ENCODE assay signal across 8 cellular contexts in the genomic region with DNA sequence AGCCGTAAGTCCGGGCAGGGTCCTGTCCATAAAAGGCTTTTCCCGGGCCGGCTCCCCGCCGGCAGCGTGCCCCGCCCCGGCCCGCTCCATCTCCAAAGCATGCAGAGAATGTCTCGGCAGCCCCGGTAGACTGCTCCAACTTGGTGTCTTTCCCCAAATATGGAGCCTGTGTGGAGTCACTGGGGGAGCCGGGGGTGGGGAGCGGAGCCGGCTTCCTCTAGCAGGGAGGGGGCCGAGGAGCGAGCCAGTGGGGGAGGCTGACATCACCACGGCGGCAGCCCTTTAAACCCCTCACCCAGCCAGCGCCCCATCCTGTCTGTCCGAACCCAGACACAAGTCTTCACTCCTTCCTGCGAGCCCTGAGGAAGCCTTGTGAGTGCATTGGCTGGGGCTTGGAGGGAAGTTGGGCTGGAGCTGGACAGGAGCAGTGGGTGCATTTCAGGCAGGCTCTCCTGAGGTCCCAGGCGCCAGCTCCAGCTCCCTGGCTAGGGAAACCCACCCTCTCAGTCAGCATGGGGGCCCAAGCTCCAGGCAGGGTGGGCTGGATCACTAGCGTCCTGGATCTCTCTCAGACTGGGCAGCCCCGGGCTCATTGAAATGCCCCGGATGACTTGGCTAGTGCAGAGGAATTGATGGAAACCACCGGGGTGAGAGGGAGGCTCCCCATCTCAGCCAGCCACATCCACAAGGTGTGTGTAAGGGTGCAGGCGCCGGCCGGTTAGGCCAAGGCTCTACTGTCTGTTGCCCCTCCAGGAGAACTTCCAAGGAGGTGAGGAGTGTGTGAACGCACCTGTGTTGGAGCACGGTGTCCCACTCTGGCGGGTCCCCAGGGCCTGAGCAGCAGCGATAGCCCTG. TPM values are rescaled to one million over a fixed set of nuclear protein-coding genes. Genes with fewer than 3 reads are reported as not detected.
DNase-seq lines count a peak whose midpoint lies in the region; ATAC-seq, FAIRE-seq and TF ChIP-seq lines count a peak whose summit lies in the region.

A gene (plus strand): TSS at position 310 of the 855 bp plus-strand sequence. CDS start 3,644 bp downstream, outside the sequence.

- H3K4me1 ChIP-seq in right lobe of liver (no peaks in the 10 kb centered on the region), testis (peaks cover 9% of the 10 kb centered on the region)

- H3K9me3 ChIP-seq in right lobe of liver (no peaks in the 10 kb centered on the region), testis (no peaks in the 10 kb centered on the region)

- H3K36me3 ChIP-seq in right lobe of liver (peaks cover 0 to 18% (median 1%) of the 10 kb centered on the region in 4 donors), testis (ENCODE audit: low read depth, missing control alignments) (no peaks in the 10 kb centered on the region)

- H3K27ac Mint-ChIP-seq in activated CD8-positive, alpha-beta T cell treated with anti-CD3 and anti-CD28 coated beads, Interleukin-2, amount 10 ng/mL, durations not matched to agents 7 days and 5 days = no peak within 1 kb of the TSS
- H3K27ac Mint-ChIP-seq in activated CD8-positive, alpha-beta T cell treated with anti-CD3 and anti-CD28 coated beads for 36 hours = no peak within 1 kb of the TSS

- peak within 1 kb of the TSS; percentile 56 to 69 (median 59) for H3K27ac ChIP-seq in right lobe of liver
- peak within 1 kb of the TSS; percentile 53 to 91 for H3K27ac ChIP-seq in testis

- DNase-seq in HTR-8/SVneo (ENCODE audit: insufficient read length, low spot score) (peak; percentile 67), dermis blood vessel endothelial cell (peak; percentile 66), right lobe of liver (peak; percentile 42 to 64 (median 53)), testis (peak; percentile 73), NCI-H2196 (lab: John Stamatoyannopoulos, UW; ENCODE audit: unreplicated experiment) (no peak)
- no peak for DNase-seq in activated CD8-positive, alpha-beta T cell treated with anti-CD3 and anti-CD28 coated beads, Interleukin-2, amount 10 ng/mL, durations not matched to agents 7 days and 5 days
- no peak for DNase-seq in activated CD8-positive, alpha-beta T cell treated with anti-CD3 and anti-CD28 coated beads for 36 hours

- no peak within 1 kb of the TSS for H3K4me3 Mint-ChIP-seq in activated CD8-positive, alpha-beta T cell treated with anti-CD3 and anti-CD28 coated beads, Interleukin-2, amount 10 ng/mL, durations not matched to agents 7 days and 5 days
- H3K4me3 Mint-ChIP-seq in activated CD8-positive, alpha-beta T cell treated with anti-CD3 and anti-CD28 coated beads for 36 hours = no peak within 1 kb of the TSS

- TF ChIP-seq CTCF in right lobe of liver (IDR thresholded peaks at IDR 0.05) (no peak), testis (IDR thresholded peaks at IDR 0.05) (no peak)
- TF ChIP-seq CTCF in activated CD8-positive, alpha-beta T cell treated with anti-CD3 and anti-CD28 coated beads for 36 hours (IDR thresholded peaks at IDR 0.05) = no peak

- ATAC-seq in right lobe of liver = peak; percentile 43 to 51 (median 45)
- ATAC-seq in activated CD8-positive, alpha-beta T cell treated with anti-CD3 and anti-CD28 coated beads, Interleukin-2, amount 10 ng/mL, durations not matched to agents 7 days and 5 days = no peak
- ATAC-seq in HG02981 (IDR thresholded peaks at IDR 0.05; ENCODE audit: unreplicated experiment) = no peak
- ATAC-seq in activated CD8-positive, alpha-beta T cell treated with anti-CD3 and anti-CD28 coated beads for 36 hours = no peak

- H3K27me3 ChIP-seq in right lobe of liver (no peaks in the 10 kb centered on the region), testis (no peaks in the 10 kb centered on the region)

- peaks cover 3% of the 10 kb centered on the region for H3K36me3 Mint-ChIP-seq in activated CD8-positive, alpha-beta T cell treated with anti-CD3 and anti-CD28 coated beads, Interleukin-2, amount 10 ng/mL, durations not matched to agents 7 days and 5 days (ENCODE audit: low read depth)
- H3K36me3 Mint-ChIP-seq in activated CD8-positive, alpha-beta T cell treated with anti-CD3 and anti-CD28 coated beads for 36 hours (ENCODE audit: low read depth) = peaks cover 7% of the 10 kb centered on the region

- POLR2A ChIA-PET in activated CD8-positive, alpha-beta T cell treated with anti-CD3 and anti-CD28 coated beads, Interleukin-2, amount 10 ng/mL, durations not matched to agents 7 days and 5 days (lab: Charles Lee) = no interaction called here
- POLR2A ChIA-PET in activated CD8-positive, alpha-beta T cell treated with anti-CD3 and anti-CD28 coated beads for 36 hours (lab: Charles Lee) = interaction anchor here (1.2 kb wide), 1 partner anchor 31 kb away, joined by 3 read pairs; no protein-coding TSS in a partner anchor

- peak; percentile 79 for FAIRE-seq in HTR-8/SVneo (lab: Jason Lieb, UNC)

- no CpG with 5 or more reads among the region's 34 CpGs for WGBS in right lobe of liver (ENCODE audit: insufficient coverage, low coverage, low lambda C conversion rate, missing lambda C conversion rate)
- WGBS in testis, 2 donors = 46 to 62% methylated on average over 13 to 34 of the region's 34 CpGs

- H3K4me3 ChIP-seq in right lobe of liver (peak within 1 kb of the TSS; percentile 22 to 40 (median 31)), testis (peak within 1 kb of the TSS; percentile 47 to 56)

- intact Hi-C loops in right lobe of liver (cut with DNase I) = no loop called here
- intact Hi-C loops in testis (cut with DNase I; ENCODE audit: low total_unique reads) = no loop called here
- intact Hi-C loops in activated CD8-positive, alpha-beta T cell treated with anti-CD3 and anti-CD28 coated beads for 36 hours (cut with micrococcal nuclease) = no loop called here

- CTCF ChIA-PET in activated CD8-positive, alpha-beta T cell treated with anti-CD3 and anti-CD28 coated beads, Interleukin-2, amount 10 ng/mL, durations not matched to agents 7 days and 5 days (lab: Charles Lee) = no interaction called here
- CTCF ChIA-PET in activated CD8-positive, alpha-beta T cell treated with anti-CD3 and anti-CD28 coated beads for 36 hours (lab: Charles Lee) = no interaction called here

- H3K9me3 Mint-ChIP-seq in activated CD8-positive, alpha-beta T cell treated with anti-CD3 and anti-CD28 coated beads, Interleukin-2, amount 10 ng/mL, durations not matched to agents 7 days and 5 days (ENCODE audit: insufficient read depth) = no peaks in the 10 kb centered on the region
- no peaks in the 10 kb centered on the region for H3K9me3 Mint-ChIP-seq in activated CD8-positive, alpha-beta T cell treated with anti-CD3 and anti-CD28 coated beads for 36 hours

- no peaks in the 10 kb centered on the region for H3K4me1 Mint-ChIP-seq in activated CD8-positive, alpha-beta T cell treated with anti-CD3 and anti-CD28 coated beads, Interleukin-2, amount 10 ng/mL, durations not matched to agents 7 days and 5 days (ENCODE audit: low read depth)
- H3K4me1 Mint-ChIP-seq in activated CD8-positive, alpha-beta T cell treated with anti-CD3 and anti-CD28 coated beads for 36 hours (ENCODE audit: low read depth) = no peaks in the 10 kb centered on the region

- no peaks in the 10 kb centered on the region for H3K27me3 Mint-ChIP-seq in activated CD8-positive, alpha-beta T cell treated with anti-CD3 and anti-CD28 coated beads, Interleukin-2, amount 10 ng/mL, durations not matched to agents 7 days and 5 days (ENCODE audit: low read depth)
- H3K27me3 Mint-ChIP-seq in activated CD8-positive, alpha-beta T cell treated with anti-CD3 and anti-CD28 coated beads for 36 hours = no peaks in the 10 kb centered on the region

- TF ChIP-seq POLR2A in right lobe of liver (IDR thresholded peaks at IDR 0.05) (peak; percentile 41), testis (IDR thresholded peaks at IDR 0.05) (peak; percentile 16)

RNA-seq across cellular contexts. Expression of the gene that starts here (rescaled TPM):
- total RNA-seq in dermis blood vessel endothelial cell = 11.4 and 31.3 TPM in 2 replicates
- 100 to 1,000 TPM in 4 of 6 experiments, 10 to 100 TPM in 2; 41.2 to 158 (median 112) TPM for total RNA-seq in right lobe of liver
- total RNA-seq in testis = 100 to 1,000 TPM; 167 to 187 TPM
- polyA plus RNA-seq in testis (ENCODE audit: insufficient read depth, low read depth, low replicate concordance) = 800 TPM
- total RNA-seq in activated CD8-positive, alpha-beta T cell treated with anti-CD3 and anti-CD28 coated beads, Interleukin-2, amount 10 ng/mL, durations not matched to agents 7 days and 5 days = 1 to 10 TPM; 2.4 to 2.6 TPM
- 1 to 10 TPM; 2.0 to 2.5 TPM for total RNA-seq in activated CD8-positive, alpha-beta T cell treated with anti-CD3 and anti-CD28 coated beads for 36 hours

Comparison
In these comparisons a context has a peak if more than half of its experiments do, and no peak if none do; other contexts are left out.
1. DNase-seq: peak in HTR-8/SVneo (single experiment), dermis blood vessel endothelial cell (single experiment), right lobe of liver (3 of 3) and testis (single experiment); none in NCI-H2196 (single experiment), activated CD8-positive, alpha-beta T cell treated with anti-CD3 and anti-CD28 coated beads, Interleukin-2, amount 10 ng/mL, durations not matched to agents 7 days and 5 days (single experiment) and activated CD8-positive, alpha-beta T cell treated with anti-CD3 and anti-CD28 coated beads for 36 hours (single experiment).
2. ATAC-seq: peak in right lobe of liver (4 of 4); none in activated CD8-positive, alpha-beta T cell treated with anti-CD3 and anti-CD28 coated beads, Interleukin-2, amount 10 ng/mL, durations not matched to agents 7 days and 5 days (single experiment), HG02981 (single experiment) and activated CD8-positive, alpha-beta T cell treated with anti-CD3 and anti-CD28 coated beads for 36 hours (single experiment).